ENCODE assay signal across 1 cellular context in the genomic region with DNA sequence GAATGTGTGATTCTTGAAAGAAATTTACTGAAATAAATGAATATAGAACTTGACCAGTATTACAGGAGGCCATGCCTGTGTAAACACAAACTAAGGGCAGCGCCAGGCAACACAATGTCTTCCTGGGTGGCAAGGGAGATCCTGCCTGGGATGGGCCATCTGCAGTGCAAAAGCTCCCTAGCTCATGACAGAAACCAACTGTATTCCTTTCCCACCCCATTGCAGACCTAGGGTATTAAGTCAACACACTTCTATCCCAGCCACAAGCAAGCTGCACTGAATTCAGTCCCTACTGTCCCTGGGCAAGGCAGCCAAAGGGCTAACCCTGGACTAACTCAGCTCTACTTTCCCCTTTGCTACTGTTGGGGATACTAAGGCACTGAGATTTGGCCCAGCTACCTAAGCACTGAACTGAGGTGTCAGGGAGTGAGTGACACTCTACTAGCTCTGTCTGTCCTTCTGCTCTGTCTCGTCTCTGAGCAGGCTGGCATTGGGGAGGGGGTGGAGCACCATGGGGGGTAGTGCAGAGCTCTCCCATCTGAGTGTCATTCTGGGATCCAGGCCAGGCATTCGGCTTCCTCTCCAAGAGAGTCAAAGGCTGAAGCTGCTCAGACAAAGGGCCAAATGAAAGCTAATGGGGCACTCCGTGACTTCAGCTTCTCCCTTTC.
TF ChIP-seq lines count a peak whose summit lies in the region.

No MANE protein-coding gene starts in this region.

TF ChIP-seq in HEK293, 187 proteins besides CTCF, POLR2A, EP300 and RAD21 (continued from another document):
- TF ChIP-seq, protein P1, sequence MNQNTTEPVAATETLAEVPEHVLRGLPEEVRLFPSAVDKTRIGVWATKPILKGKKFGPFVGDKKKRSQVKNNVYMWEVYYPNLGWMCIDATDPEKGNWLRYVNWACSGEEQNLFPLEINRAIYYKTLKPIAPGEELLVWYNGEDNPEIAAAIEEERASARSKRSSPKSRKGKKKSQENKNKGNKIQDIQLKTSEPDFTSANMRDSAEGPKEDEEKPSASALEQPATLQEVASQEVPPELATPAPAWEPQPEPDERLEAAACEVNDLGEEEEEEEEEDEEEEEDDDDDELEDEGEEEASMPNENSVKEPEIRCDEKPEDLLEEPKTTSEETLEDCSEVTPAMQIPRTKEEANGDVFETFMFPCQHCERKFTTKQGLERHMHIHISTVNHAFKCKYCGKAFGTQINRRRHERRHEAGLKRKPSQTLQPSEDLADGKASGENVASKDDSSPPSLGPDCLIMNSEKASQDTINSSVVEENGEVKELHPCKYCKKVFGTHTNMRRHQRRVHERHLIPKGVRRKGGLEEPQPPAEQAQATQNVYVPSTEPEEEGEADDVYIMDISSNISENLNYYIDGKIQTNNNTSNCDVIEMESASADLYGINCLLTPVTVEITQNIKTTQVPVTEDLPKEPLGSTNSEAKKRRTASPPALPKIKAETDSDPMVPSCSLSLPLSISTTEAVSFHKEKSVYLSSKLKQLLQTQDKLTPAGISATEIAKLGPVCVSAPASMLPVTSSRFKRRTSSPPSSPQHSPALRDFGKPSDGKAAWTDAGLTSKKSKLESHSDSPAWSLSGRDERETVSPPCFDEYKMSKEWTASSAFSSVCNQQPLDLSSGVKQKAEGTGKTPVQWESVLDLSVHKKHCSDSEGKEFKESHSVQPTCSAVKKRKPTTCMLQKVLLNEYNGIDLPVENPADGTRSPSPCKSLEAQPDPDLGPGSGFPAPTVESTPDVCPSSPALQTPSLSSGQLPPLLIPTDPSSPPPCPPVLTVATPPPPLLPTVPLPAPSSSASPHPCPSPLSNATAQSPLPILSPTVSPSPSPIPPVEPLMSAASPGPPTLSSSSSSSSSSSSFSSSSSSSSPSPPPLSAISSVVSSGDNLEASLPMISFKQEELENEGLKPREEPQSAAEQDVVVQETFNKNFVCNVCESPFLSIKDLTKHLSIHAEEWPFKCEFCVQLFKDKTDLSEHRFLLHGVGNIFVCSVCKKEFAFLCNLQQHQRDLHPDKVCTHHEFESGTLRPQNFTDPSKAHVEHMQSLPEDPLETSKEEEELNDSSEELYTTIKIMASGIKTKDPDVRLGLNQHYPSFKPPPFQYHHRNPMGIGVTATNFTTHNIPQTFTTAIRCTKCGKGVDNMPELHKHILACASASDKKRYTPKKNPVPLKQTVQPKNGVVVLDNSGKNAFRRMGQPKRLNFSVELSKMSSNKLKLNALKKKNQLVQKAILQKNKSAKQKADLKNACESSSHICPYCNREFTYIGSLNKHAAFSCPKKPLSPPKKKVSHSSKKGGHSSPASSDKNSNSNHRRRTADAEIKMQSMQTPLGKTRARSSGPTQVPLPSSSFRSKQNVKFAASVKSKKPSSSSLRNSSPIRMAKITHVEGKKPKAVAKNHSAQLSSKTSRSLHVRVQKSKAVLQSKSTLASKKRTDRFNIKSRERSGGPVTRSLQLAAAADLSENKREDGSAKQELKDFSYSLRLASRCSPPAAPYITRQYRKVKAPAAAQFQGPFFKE (tag by site-specific recombination; IDR thresholded peaks at IDR 0.05; ENCODE audit: borderline replicate concordance): no peak
- no peak for TF ChIP-seq OSR2 (tag by site-specific recombination; IDR thresholded peaks at IDR 0.05)
- no peak for TF ChIP-seq ZNF416 (tag by site-specific recombination; IDR thresholded peaks at IDR 0.05)
- TF ChIP-seq ZBTB17 (tag by site-specific recombination; IDR thresholded peaks at IDR 0.05): peak; percentile 97
- no peak for TF ChIP-seq ZNF660 (tag by site-specific recombination; IDR thresholded peaks at IDR 0.05)
- TF ChIP-seq ZNF169 (tag by site-specific recombination; IDR thresholded peaks at IDR 0.05): no peak
- no peak for TF ChIP-seq BCL6B (tag by site-specific recombination; IDR thresholded peaks at IDR 0.05)
- TF ChIP-seq, protein P2, sequence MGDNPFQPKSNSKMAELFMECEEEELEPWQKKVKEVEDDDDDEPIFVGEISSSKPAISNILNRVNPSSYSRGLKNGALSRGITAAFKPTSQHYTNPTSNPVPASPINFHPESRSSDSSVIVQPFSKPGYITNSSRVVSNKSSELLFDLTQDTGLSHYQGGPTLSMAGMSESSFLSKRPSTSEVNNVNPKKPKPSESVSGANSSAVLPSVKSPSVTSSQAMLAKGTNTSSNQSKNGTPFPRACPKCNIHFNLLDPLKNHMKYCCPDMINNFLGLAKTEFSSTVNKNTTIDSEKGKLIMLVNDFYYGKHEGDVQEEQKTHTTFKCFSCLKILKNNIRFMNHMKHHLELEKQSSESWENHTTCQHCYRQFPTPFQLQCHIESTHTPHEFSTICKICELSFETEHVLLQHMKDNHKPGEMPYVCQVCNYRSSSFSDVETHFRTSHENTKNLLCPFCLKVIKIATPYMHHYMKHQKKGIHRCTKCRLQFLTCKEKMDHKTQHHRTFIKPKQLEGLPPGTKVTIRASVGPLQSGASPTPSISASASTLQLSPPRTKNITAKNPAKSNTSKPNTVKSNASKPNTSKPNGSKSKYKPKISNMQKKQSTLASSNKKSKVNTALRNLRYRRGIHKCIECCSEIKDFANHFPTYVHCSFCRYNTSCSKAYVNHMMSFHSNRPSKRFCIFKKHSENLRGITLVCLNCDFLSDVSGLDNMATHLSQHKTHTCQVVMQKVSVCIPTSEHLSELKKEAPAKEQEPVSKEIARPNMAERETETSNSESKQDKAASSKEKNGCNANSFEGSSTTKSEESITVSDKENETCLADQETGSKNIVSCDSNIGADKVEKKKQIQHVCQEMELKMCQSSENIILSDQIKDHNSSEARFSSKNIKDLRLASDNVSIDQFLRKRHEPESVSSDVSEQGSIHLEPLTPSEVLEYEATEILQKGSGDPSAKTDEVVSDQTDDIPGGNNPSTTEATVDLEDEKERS (tag by site-specific recombination; IDR thresholded peaks at IDR 0.05): no peak
- no peak for TF ChIP-seq ZNF248 (tag by site-specific recombination; IDR thresholded peaks at IDR 0.05)
- no peak for TF ChIP-seq ZNF426 (tag by site-specific recombination; IDR thresholded peaks at IDR 0.05)
- TF ChIP-seq KLF7 (tag by site-specific recombination; IDR thresholded peaks at IDR 0.05; ENCODE audit: borderline replicate concordance): no peak
- TF ChIP-seq, protein P3, sequence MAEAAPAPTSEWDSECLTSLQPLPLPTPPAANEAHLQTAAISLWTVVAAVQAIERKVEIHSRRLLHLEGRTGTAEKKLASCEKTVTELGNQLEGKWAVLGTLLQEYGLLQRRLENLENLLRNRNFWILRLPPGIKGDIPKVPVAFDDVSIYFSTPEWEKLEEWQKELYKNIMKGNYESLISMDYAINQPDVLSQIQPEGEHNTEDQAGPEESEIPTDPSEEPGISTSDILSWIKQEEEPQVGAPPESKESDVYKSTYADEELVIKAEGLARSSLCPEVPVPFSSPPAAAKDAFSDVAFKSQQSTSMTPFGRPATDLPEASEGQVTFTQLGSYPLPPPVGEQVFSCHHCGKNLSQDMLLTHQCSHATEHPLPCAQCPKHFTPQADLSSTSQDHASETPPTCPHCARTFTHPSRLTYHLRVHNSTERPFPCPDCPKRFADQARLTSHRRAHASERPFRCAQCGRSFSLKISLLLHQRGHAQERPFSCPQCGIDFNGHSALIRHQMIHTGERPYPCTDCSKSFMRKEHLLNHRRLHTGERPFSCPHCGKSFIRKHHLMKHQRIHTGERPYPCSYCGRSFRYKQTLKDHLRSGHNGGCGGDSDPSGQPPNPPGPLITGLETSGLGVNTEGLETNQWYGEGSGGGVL (tag by site-specific recombination; IDR thresholded peaks at IDR 0.05): no peak
- peak; percentile 92 for TF ChIP-seq GLIS1 (tag by site-specific recombination; IDR thresholded peaks at IDR 0.05)
- no peak for TF ChIP-seq OVOL3 (tag by site-specific recombination; IDR thresholded peaks at IDR 0.05)
- peak; percentile 33; the same call in 1 of the 2 replicates for TF ChIP-seq ZBTB8A (tag by site-specific recombination; IDR thresholded peaks at IDR 0.05)
- TF ChIP-seq, protein P4, sequence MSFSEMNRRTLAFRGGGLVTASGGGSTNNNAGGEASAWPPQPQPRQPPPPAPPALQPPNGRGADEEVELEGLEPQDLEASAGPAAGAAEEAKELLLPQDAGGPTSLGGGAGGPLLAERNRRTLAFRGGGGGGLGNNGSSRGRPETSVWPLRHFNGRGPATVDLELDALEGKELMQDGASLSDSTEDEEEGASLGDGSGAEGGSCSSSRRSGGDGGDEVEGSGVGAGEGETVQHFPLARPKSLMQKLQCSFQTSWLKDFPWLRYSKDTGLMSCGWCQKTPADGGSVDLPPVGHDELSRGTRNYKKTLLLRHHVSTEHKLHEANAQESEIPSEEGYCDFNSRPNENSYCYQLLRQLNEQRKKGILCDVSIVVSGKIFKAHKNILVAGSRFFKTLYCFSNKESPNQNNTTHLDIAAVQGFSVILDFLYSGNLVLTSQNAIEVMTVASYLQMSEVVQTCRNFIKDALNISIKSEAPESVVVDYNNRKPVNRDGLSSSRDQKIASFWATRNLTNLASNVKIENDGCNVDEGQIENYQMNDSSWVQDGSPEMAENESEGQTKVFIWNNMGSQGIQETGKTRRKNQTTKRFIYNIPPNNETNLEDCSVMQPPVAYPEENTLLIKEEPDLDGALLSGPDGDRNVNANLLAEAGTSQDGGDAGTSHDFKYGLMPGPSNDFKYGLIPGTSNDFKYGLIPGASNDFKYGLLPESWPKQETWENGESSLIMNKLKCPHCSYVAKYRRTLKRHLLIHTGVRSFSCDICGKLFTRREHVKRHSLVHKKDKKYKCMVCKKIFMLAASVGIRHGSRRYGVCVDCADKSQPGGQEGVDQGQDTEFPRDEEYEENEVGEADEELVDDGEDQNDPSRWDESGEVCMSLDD (tag by site-specific recombination; IDR thresholded peaks at IDR 0.05): no peak
